Comparison of ENCODE assay signal across 24 cellular contexts in the genomic region with DNA sequence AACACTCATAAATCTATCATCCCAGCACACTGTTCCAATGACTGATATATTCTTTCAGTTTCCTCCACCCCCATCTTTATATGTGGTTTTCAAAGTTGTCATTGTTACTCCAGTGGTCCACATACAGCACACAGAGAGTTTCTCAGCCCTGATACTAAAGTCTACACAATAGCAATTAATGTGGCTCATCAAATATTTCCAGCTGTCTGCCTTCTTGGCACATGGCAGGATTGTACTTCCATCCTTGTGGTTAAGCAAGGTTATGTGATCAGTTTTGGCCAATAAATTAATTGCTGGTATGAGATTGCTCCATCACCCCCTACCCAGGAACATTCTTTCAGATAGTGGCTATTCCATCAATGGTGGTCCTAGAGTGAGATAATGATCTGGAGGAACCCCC.
DNase-seq lines count a peak whose midpoint lies in the region; ATAC-seq and TF ChIP-seq lines count a peak whose summit lies in the region.
"Had no signal": no experiment of that assay in that cellular context is flagged by ENCODE, and none has a peak within 500 bp of the region (broad histone marks: within the 10 kb centered on the region; RNA-seq: fewer than 3 reads in every experiment).

No MANE protein-coding gene starts in this region.

- no peak overlapping the region for H3K4me3 Mint-ChIP-seq in activated naive CD8-positive, alpha-beta T cell treated with anti-CD3 and anti-CD28 coated beads, Interleukin-2, amount 50 U/mL, for 24 hours
- H3K4me3 Mint-ChIP-seq in activated naive CD8-positive, alpha-beta T cell treated with anti-CD3 and anti-CD28 coated beads for 36 hours: no peak overlapping the region
- no peak overlapping the region for H3K4me3 Mint-ChIP-seq in activated CD4-positive, alpha-beta memory T cell treated with anti-CD3 and anti-CD28 coated beads for 36 hours
- no peak overlapping the region for H3K4me3 Mint-ChIP-seq in activated CD8-positive, alpha-beta T cell treated with anti-CD3 and anti-CD28 coated beads for 36 hours

- H3F3A ChIP-seq in neural cell (ENCODE audit: insufficient read depth, low read length, poor library complexity, severe bottlenecking): no peaks in the 10 kb centered on the region

- H3K4me3 ChIP-seq in OCI-LY7 (ENCODE audit: low read depth, low read length, poor library complexity, severe bottlenecking) (peak overlapping the region; percentile 52), neural cell (ENCODE audit: low read length) (no peak overlapping the region)
- H3K4me3 ChIP-seq: MG63 had no signal

- DNase-seq in activated naive CD8-positive, alpha-beta T cell treated with anti-CD3 and anti-CD28 coated beads, Interleukin-2, amount 50 U/mL, for 24 hours: no peak
- DNase-seq in activated naive CD8-positive, alpha-beta T cell treated with anti-CD3 and anti-CD28 coated beads for 36 hours: no peak
- no peak for DNase-seq in OCI-LY7 (ENCODE audit: low spot score)
- no peak for DNase-seq in activated CD4-positive, alpha-beta memory T cell treated with anti-CD3 and anti-CD28 coated beads for 36 hours
- DNase-seq in HK-2 (ENCODE audit: unreplicated experiment): no peak
- DNase-seq in SHP77 (lab: John Stamatoyannopoulos, UW): no peak
- DNase-seq in activated CD8-positive, alpha-beta T cell treated with anti-CD3 and anti-CD28 coated beads for 36 hours: no peak
- DNase-seq: CD4-positive, alpha-beta memory T cell; COR-L47; DMS53; EL; GDM1; MG63; NCI-H1105 treated with DMSO at 0.1 percent for 48 hours; NCI-H146; NCI-H2029; NCI-H446 treated with DMSO at 0.1 percent for 48 hours; NCI-H526; SHP77 treated with DMSO at 0.1 percent for 48 hours had no signal

- H3K27me3 ChIP-seq in neural cell (ENCODE audit: insufficient read depth, low read depth, low read length): no peaks in the 10 kb centered on the region
- H3K27me3 ChIP-seq: MG63 had no signal

- peak; percentile 31 for ATAC-seq in activated naive CD8-positive, alpha-beta T cell treated with anti-CD3 and anti-CD28 coated beads, Interleukin-2, amount 50 U/mL, for 24 hours
- no peak for ATAC-seq in activated CD8-positive, alpha-beta T cell treated with anti-CD3 and anti-CD28 coated beads for 36 hours
- ATAC-seq: HCT116, Panc1 had no signal

- peaks cover 36% of the 10 kb centered on the region for H3K4me1 Mint-ChIP-seq in activated naive CD8-positive, alpha-beta T cell treated with anti-CD3 and anti-CD28 coated beads, Interleukin-2, amount 50 U/mL, for 24 hours
- H3K4me1 Mint-ChIP-seq in activated naive CD8-positive, alpha-beta T cell treated with anti-CD3 and anti-CD28 coated beads for 36 hours: peaks cover 27% of the 10 kb centered on the region
- peaks cover 18% of the 10 kb centered on the region for H3K4me1 Mint-ChIP-seq in activated CD4-positive, alpha-beta memory T cell treated with anti-CD3 and anti-CD28 coated beads for 36 hours (ENCODE audit: low read depth)
- peaks cover 26% of the 10 kb centered on the region for H3K4me1 Mint-ChIP-seq in activated CD8-positive, alpha-beta T cell treated with anti-CD3 and anti-CD28 coated beads for 36 hours (ENCODE audit: low read depth)

- POLR2A ChIA-PET in OCI-LY7 (lab: Charles Lee): interaction anchor here (1.3 to 2.0 kb wide), 4 partner anchors 13 to 221 kb away, joined by 3 to 6 read pairs (median 5); partner anchors contain the start of gene PDCD6IP
- POLR2A ChIA-PET in activated CD4-positive, alpha-beta memory T cell treated with anti-CD3 and anti-CD28 coated beads for 36 hours (lab: Charles Lee): no interaction called here
- POLR2A ChIA-PET in activated CD8-positive, alpha-beta T cell treated with anti-CD3 and anti-CD28 coated beads for 36 hours (lab: Charles Lee): no interaction called here

- H3K9me2 ChIP-seq in OCI-LY7 (ENCODE audit: insufficient read depth, low read length) (no peaks in the 10 kb centered on the region), neural cell (ENCODE audit: insufficient read depth, low read length) (no peaks in the 10 kb centered on the region)

- no peaks in the 10 kb centered on the region for H3K27me3 Mint-ChIP-seq in activated naive CD8-positive, alpha-beta T cell treated with anti-CD3 and anti-CD28 coated beads, Interleukin-2, amount 50 U/mL, for 24 hours
- no peaks in the 10 kb centered on the region for H3K27me3 Mint-ChIP-seq in activated naive CD8-positive, alpha-beta T cell treated with anti-CD3 and anti-CD28 coated beads for 36 hours
- H3K27me3 Mint-ChIP-seq in activated CD4-positive, alpha-beta memory T cell treated with anti-CD3 and anti-CD28 coated beads for 36 hours: no peaks in the 10 kb centered on the region
- no peaks in the 10 kb centered on the region for H3K27me3 Mint-ChIP-seq in activated CD8-positive, alpha-beta T cell treated with anti-CD3 and anti-CD28 coated beads for 36 hours

- peak overlapping the region; percentile 97 for H3K27ac ChIP-seq in OCI-LY7 (ENCODE audit: low read depth, low read length, poor library complexity, severe bottlenecking)
- H3K27ac ChIP-seq in neural cell (ENCODE audit: low read length): peak overlapping the region; percentile 66
- H3K27ac ChIP-seq: 22Rv1, RWPE1 had no signal

- peak overlapping the region; percentile 78 for H3K4me2 ChIP-seq in OCI-LY7 (ENCODE audit: low read length)
- no peak overlapping the region for H3K4me2 ChIP-seq in neural cell (ENCODE audit: low read length)

- no peak for TF ChIP-seq RAD21 in neural cell (conservative IDR thresholded peaks at IDR 0.05)

- H4K20me1 ChIP-seq in OCI-LY7 (ENCODE audit: insufficient read depth, low read length) (no peaks in the 10 kb centered on the region), neural cell (ENCODE audit: insufficient read depth) (no peaks in the 10 kb centered on the region)

- H2AFZ ChIP-seq in OCI-LY7 (ENCODE audit: low read length) (peak overlapping the region; percentile 83; the same call in 1 of the 2 replicates), neural cell (ENCODE audit: low read depth, low read length) (no peak overlapping the region)

- BruUV-seq in OCI-LY7 (replicated peaks; lab: Mats Ljungman, UMichigan): no TSS peak

- intact Hi-C loops in OCI-LY7 (cut with micrococcal nuclease; ENCODE audit: unreplicated experiment): loop anchor here (5.0 kb wide), 1 partner anchor 87 kb away; no protein-coding TSS in a partner anchor
- intact Hi-C loops in activated CD4-positive, alpha-beta memory T cell treated with anti-CD3 and anti-CD28 coated beads for 36 hours (cut with micrococcal nuclease): no loop called here
- intact Hi-C loops in activated CD8-positive, alpha-beta T cell treated with anti-CD3 and anti-CD28 coated beads for 36 hours (cut with micrococcal nuclease): no loop called here

- no peak overlapping the region for H3K9ac ChIP-seq in neural cell (ENCODE audit: low read length)

- H3K9me3 ChIP-seq in OCI-LY7 (ENCODE audit: low read length) (peaks cover 9% of the 10 kb centered on the region; the same call in 1 of the 2 replicates), neural cell (ENCODE audit: low read length) (no peaks in the 10 kb centered on the region)
- H3K9me3 ChIP-seq: MG63 had no signal

- TF ChIP-seq CTCF in OCI-LY7 (conservative IDR thresholded peaks at IDR 0.05; ENCODE audit: low read length): no peak
- TF ChIP-seq CTCF in neural cell (IDR thresholded peaks at IDR 0.05; ENCODE audit: poor library complexity, severe bottlenecking): no peak
- TF ChIP-seq CTCF in activated CD8-positive, alpha-beta T cell treated with anti-CD3 and anti-CD28 coated beads for 36 hours (IDR thresholded peaks at IDR 0.05): no peak

- no peak for TF ChIP-seq EP300 in neural cell (conservative IDR thresholded peaks at IDR 0.05; ENCODE audit: poor library complexity, severe bottlenecking)

- H3K27ac Mint-ChIP-seq in activated naive CD8-positive, alpha-beta T cell treated with anti-CD3 and anti-CD28 coated beads, Interleukin-2, amount 50 U/mL, for 24 hours: no peak overlapping the region
- H3K27ac Mint-ChIP-seq in activated naive CD8-positive, alpha-beta T cell treated with anti-CD3 and anti-CD28 coated beads for 36 hours: no peak overlapping the region
- H3K27ac Mint-ChIP-seq in activated CD4-positive, alpha-beta memory T cell treated with anti-CD3 and anti-CD28 coated beads for 36 hours: no peak overlapping the region
- no peak overlapping the region for H3K27ac Mint-ChIP-seq in activated CD8-positive, alpha-beta T cell treated with anti-CD3 and anti-CD28 coated beads for 36 hours

- no peaks in the 10 kb centered on the region for H3K36me3 Mint-ChIP-seq in activated naive CD8-positive, alpha-beta T cell treated with anti-CD3 and anti-CD28 coated beads, Interleukin-2, amount 50 U/mL, for 24 hours (ENCODE audit: low read depth)
- peaks cover 3% of the 10 kb centered on the region for H3K36me3 Mint-ChIP-seq in activated naive CD8-positive, alpha-beta T cell treated with anti-CD3 and anti-CD28 coated beads for 36 hours
- H3K36me3 Mint-ChIP-seq in activated CD4-positive, alpha-beta memory T cell treated with anti-CD3 and anti-CD28 coated beads for 36 hours: no peaks in the 10 kb centered on the region
- H3K36me3 Mint-ChIP-seq in activated CD8-positive, alpha-beta T cell treated with anti-CD3 and anti-CD28 coated beads for 36 hours (ENCODE audit: low read depth): no peaks in the 10 kb centered on the region
- H3K36me3 Mint-ChIP-seq: CD4-positive, alpha-beta memory T cell had no signal

- no peaks in the 10 kb centered on the region for H3K79me2 ChIP-seq in OCI-LY7 (ENCODE audit: insufficient read depth, low read depth, low read length)
- H3K79me2 ChIP-seq in neural cell (replicated peaks; ENCODE audit: insufficient read depth, low read length): no peaks in the 10 kb centered on the region

- H3K9me3 Mint-ChIP-seq in activated naive CD8-positive, alpha-beta T cell treated with anti-CD3 and anti-CD28 coated beads, Interleukin-2, amount 50 U/mL, for 24 hours: no peaks in the 10 kb centered on the region
- H3K9me3 Mint-ChIP-seq in activated naive CD8-positive, alpha-beta T cell treated with anti-CD3 and anti-CD28 coated beads for 36 hours: no peaks in the 10 kb centered on the region
- no peaks in the 10 kb centered on the region for H3K9me3 Mint-ChIP-seq in activated CD4-positive, alpha-beta memory T cell treated with anti-CD3 and anti-CD28 coated beads for 36 hours
- no peaks in the 10 kb centered on the region for H3K9me3 Mint-ChIP-seq in activated CD8-positive, alpha-beta T cell treated with anti-CD3 and anti-CD28 coated beads for 36 hours
- H3K9me3 Mint-ChIP-seq: CD4-positive, alpha-beta memory T cell had no signal

- CTCF ChIA-PET in OCI-LY7 (lab: Charles Lee; ENCODE audit: unreplicated experiment): no interaction called here
- CTCF ChIA-PET in activated CD4-positive, alpha-beta memory T cell treated with anti-CD3 and anti-CD28 coated beads for 36 hours (lab: Charles Lee): no interaction called here
- CTCF ChIA-PET in activated CD8-positive, alpha-beta T cell treated with anti-CD3 and anti-CD28 coated beads for 36 hours (lab: Charles Lee): no interaction called here

- peaks cover 86% of the 10 kb centered on the region for H3K4me1 ChIP-seq in OCI-LY7 (ENCODE audit: insufficient read depth, low read length, poor library complexity, severe bottlenecking)

- H3K36me3 ChIP-seq in OCI-LY7 (ENCODE audit: insufficient read depth, low read length) (peaks cover 17% of the 10 kb centered on the region), neural cell (ENCODE audit: insufficient read depth, low read length) (no peaks in the 10 kb centered on the region)
- H3K36me3 ChIP-seq: MG63 had no signal

TF ChIP-seq in neural cell, 6 proteins besides CTCF, POLR2A, EP300 and RAD21 (continues in another document):
- TF ChIP-seq EZH2 (IDR thresholded peaks at IDR 0.05; ENCODE audit: borderline replicate concordance, insufficient read depth, low read length, poor library complexity, severe bottlenecking): no peak
- no peak for TF ChIP-seq POLR2AphosphoS5 (IDR thresholded peaks at IDR 0.05)
